ENCODE assay signal across 23 cellular contexts in genomic region chrX:134024686-134025377, GRCh38. TPM values are rescaled to one million over a fixed set of nuclear protein-coding genes. Genes with fewer than 3 reads are reported as not detected.
"Had no signal": no experiment of that assay in that cellular context is flagged by ENCODE, and none has a peak within 500 bp of the region (broad histone marks: within the 10 kb centered on the region; RNA-seq: fewer than 3 reads in every experiment).

No MANE protein-coding gene starts in this region.

- H3K4me3 Mint-ChIP-seq: activated CD4-positive, alpha-beta T cell treated with anti-CD3 and anti-CD28 coated beads for 36 hours; activated CD4-positive, alpha-beta T cell treated with anti-CD3 and anti-CD28 coated beads, Interleukin-2, amount 10 ng/mL, durations not matched to agents 7 days and 5 days; activated CD8-positive, alpha-beta T cell treated with anti-CD3 and anti-CD28 coated beads, Interleukin-2, amount 10 ng/mL, durations not matched to agents 7 days and 5 days; activated T-cell treated with anti-CD3 and anti-CD28 coated beads, Interleukin-2, amount 50 U/mL, for 24 hours; WTC11 had no signal

- H3K36me3 Mint-ChIP-seq: activated naive CD4-positive, alpha-beta T cell treated with anti-CD3 and anti-CD28 coated beads, Interleukin-2, amount 50 U/mL, for 72 hours; WTC11 had no signal

- H3K9me3 Mint-ChIP-seq: activated CD4-positive, alpha-beta T cell treated with anti-CD3 and anti-CD28 coated beads, Interleukin-2, amount 10 ng/mL, durations not matched to agents 7 days and 5 days; activated naive CD4-positive, alpha-beta T cell treated with anti-CD3 and anti-CD28 coated beads, Interleukin-2, amount 50 U/mL, for 72 hours; activated T-cell treated with anti-CD3 and anti-CD28 coated beads, Interleukin-2, amount 50 U/mL, for 24 hours; activated T-helper 2 cell treated with anti-CD3 and anti-CD28 coated beads, Interferon-gamma antibody, Interleukin-2, Interleukin-4, amounts not matched to agents 10 μg/mL and 5 μg/mL and 100 μg/mL, durations not matched to agents 14 hours and 24 hours and 36 hours; WTC11 had no signal

- DNase-seq: activated CD4-positive, alpha-beta T cell treated with anti-CD3 and anti-CD28 coated beads for 36 hours; activated CD4-positive, alpha-beta T cell treated with anti-CD3 and anti-CD28 coated beads, Interleukin-2, amount 10 ng/mL, durations not matched to agents 7 days and 5 days; activated CD4-positive, alpha-beta T cell treated with anti-CD3 and anti-CD28 coated beads, Interleukin-2, amount 50 U/mL, for 48 hours; activated CD8-positive, alpha-beta T cell treated with anti-CD3 and anti-CD28 coated beads, Interleukin-2, amount 10 ng/mL, durations not matched to agents 7 days and 5 days; activated gamma-delta T cell; activated naive CD4-positive, alpha-beta T cell treated with Interleukin-2 at 50 U/mL for 16 hours; activated T-cell treated with anti-CD3 and anti-CD28 coated beads, Interleukin-2, amount 50 U/mL, for 24 hours; NCI-H1092; NCI-H1436 treated with DMSO at 0.1 percent for 48 hours; NCI-H1694 treated with DMSO at 0.1 percent for 48 hours; NCI-H345; NCI-H524 treated with DMSO at 0.1 percent for 48 hours; SHP77; SJCRH30; T1000 had no signal

- H3K27ac Mint-ChIP-seq: activated CD4-positive, alpha-beta T cell treated with anti-CD3 and anti-CD28 coated beads for 36 hours; activated CD4-positive, alpha-beta T cell treated with anti-CD3 and anti-CD28 coated beads, Interleukin-2, amount 10 ng/mL, durations not matched to agents 7 days and 5 days; activated CD8-positive, alpha-beta T cell treated with anti-CD3 and anti-CD28 coated beads, Interleukin-2, amount 10 ng/mL, durations not matched to agents 7 days and 5 days; activated naive CD4-positive, alpha-beta T cell treated with anti-CD3 and anti-CD28 coated beads, Interleukin-2, amount 50 U/mL, for 72 hours; activated T-cell treated with anti-CD3 and anti-CD28 coated beads, Interleukin-2, amount 50 U/mL, for 24 hours; activated T-helper 2 cell treated with anti-CD3 and anti-CD28 coated beads, Interferon-gamma antibody, Interleukin-2, Interleukin-4, amounts not matched to agents 10 μg/mL and 5 μg/mL and 100 μg/mL, durations not matched to agents 14 hours and 24 hours and 36 hours; WTC11 had no signal

- ATAC-seq: activated CD4-positive, alpha-beta T cell treated with anti-CD3 and anti-CD28 coated beads for 36 hours; activated CD4-positive, CD25-positive, alpha-beta regulatory T cell treated with anti-CD3 and anti-CD28 coated beads, Interleukin-2, amount 50 U/mL, for 24 hours; activated CD8-positive, alpha-beta T cell treated with anti-CD3 and anti-CD28 coated beads, Interleukin-2, amount 10 ng/mL, durations not matched to agents 7 days and 5 days; Panc1; WTC11 had no signal

- H3K9me3 ChIP-seq: SJCRH30 had no signal

- H3K4me3 ChIP-seq: cardiac muscle cell, SJCRH30, SK-N-MC had no signal

- H3K27me3 Mint-ChIP-seq: activated CD4-positive, alpha-beta T cell treated with anti-CD3 and anti-CD28 coated beads, Interleukin-2, amount 10 ng/mL, durations not matched to agents 7 days and 5 days had no signal

- H3K36me3 ChIP-seq: cardiac muscle cell, SJCRH30 had no signal

- H3K27me3 ChIP-seq: cardiac muscle cell, SJCRH30 had no signal

- H3K4me1 ChIP-seq: SJCRH30 had no signal

- H3K27ac ChIP-seq: cardiac muscle cell, SK-N-MC had no signal

RNA-seq across cellular contexts. Expression of gene GPC3, which starts 39.4 kb away (rescaled TPM):
- total RNA-seq: NCI-H460 had no signal
